Comparison of ENCODE assay signal across 20 cellular contexts in the genomic region with DNA sequence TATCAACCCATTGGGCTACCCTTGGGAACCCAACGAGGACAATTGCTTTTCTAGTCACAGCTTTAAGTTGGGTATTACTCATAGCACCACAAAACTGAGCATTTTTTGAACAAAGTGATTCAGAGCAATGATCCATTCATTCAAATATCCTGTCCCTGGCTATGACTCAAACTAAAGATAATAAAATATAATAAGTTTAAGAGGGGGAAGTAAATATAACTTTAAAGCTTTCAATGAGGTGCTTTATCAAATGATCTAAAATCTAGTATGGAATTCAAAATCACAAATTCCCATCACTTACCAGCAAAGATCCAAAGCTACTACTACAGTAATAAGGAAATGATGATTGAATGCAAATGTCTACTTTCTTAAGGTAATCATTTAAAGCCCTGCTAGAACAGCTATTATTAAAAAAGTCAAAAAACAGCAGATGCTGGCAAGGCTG. TPM values are rescaled to one million over a fixed set of nuclear protein-coding genes. Genes with fewer than 3 reads are reported as not detected.
A peak's percentile ranks its signal among the peaks of the same experiment; 100 is the strongest.
DNase-seq lines count a peak whose midpoint lies in the region; ATAC-seq and TF ChIP-seq lines count a peak whose summit lies in the region.
"Had no signal": no experiment of that assay in that cellular context is flagged by ENCODE, and none has a peak within 500 bp of the region (broad histone marks: within the 10 kb centered on the region; RNA-seq: fewer than 3 reads in every experiment).

No MANE protein-coding gene starts in this region.

- ATAC-seq in mucosa of descending colon = peak; percentile 25
- ATAC-seq in GM21381 (IDR thresholded peaks at IDR 0.05; ENCODE audit: unreplicated experiment) = no peak
- ATAC-seq in HG03280 (IDR thresholded peaks at IDR 0.05; ENCODE audit: unreplicated experiment) = no peak
- no peak for ATAC-seq in activated naive CD4-positive, alpha-beta T cell treated with anti-CD3 and anti-CD28 coated beads, Interleukin-2, amount 50 U/mL, for 72 hours
- ATAC-seq: activated T-cell treated with anti-CD3 and anti-CD28 coated beads, Interleukin-2, amount 50 U/mL, for 4 hours had no signal

- TF ChIP-seq CTCF in chondrocyte (IDR thresholded peaks at IDR 0.05) (no peak), mucosa of descending colon (IDR thresholded peaks at IDR 0.05) (no peak)

- H3K36me3 Mint-ChIP-seq in chondrocyte (ENCODE audit: low read depth) = peaks cover 16% of the 10 kb centered on the region
- H3K36me3 Mint-ChIP-seq in activated naive CD4-positive, alpha-beta T cell treated with anti-CD3 and anti-CD28 coated beads, Interleukin-2, amount 50 U/mL, for 72 hours = peaks cover 0 to 6% of the 10 kb centered on the region in 2 donors

- peak; percentile 20 for DNase-seq in COLO829 (ENCODE audit: low spot score)
- DNase-seq in M059J (ENCODE audit: low read depth) = peak; percentile 65
- no peak for DNase-seq in chondrocyte (ENCODE audit: low spot score)
- no peak for DNase-seq in mucosa of descending colon
- DNase-seq in nucleus accumbens (lab: John Stamatoyannopoulos, UW) = no peak
- no peak for DNase-seq in activated naive CD4-positive, alpha-beta T cell treated with anti-CD3 and anti-CD28 coated beads, Interleukin-2, amount 50 U/mL, for 72 hours (ENCODE audit: low spot score in 2 of 2)
- DNase-seq: activated T-cell treated with anti-CD3 and anti-CD28 coated beads, Interleukin-2, amount 50 U/mL, for 4 hours; CD4-positive, CD25-positive, alpha-beta regulatory T cell; cerebellar nuclear complex; head of caudate nucleus; kidney; midbrain; NCI-H1105 treated with DMSO at 0.1 percent for 48 hours; NCI-H226; NK-92 treated with Interleukin-12 subunit alpha and Interleukin-12 subunit beta, amount 100 ng/mL, for 24 hours; stimulated activated CD4-positive, alpha-beta T cell treated with anti-CD3 and anti-CD28 coated beads, Interleukin-1b, Interleukin-23, amount 100 ng/mL, for 48 hours had no signal

- no peaks in the 10 kb centered on the region for H3K9me3 ChIP-seq in mucosa of descending colon
- H3K9me3 ChIP-seq: right atrium auricular region had no signal

- no peaks in the 10 kb centered on the region for H3K4me1 ChIP-seq in mucosa of descending colon (ENCODE audit: low read depth)
- H3K4me1 ChIP-seq: right atrium auricular region had no signal

- H3K9me3 Mint-ChIP-seq in chondrocyte (ENCODE audit: low read depth) = peaks cover 3% of the 10 kb centered on the region
- H3K9me3 Mint-ChIP-seq in activated naive CD4-positive, alpha-beta T cell treated with anti-CD3 and anti-CD28 coated beads, Interleukin-2, amount 50 U/mL, for 72 hours = no peaks in the 10 kb centered on the region
- H3K9me3 Mint-ChIP-seq: activated T-cell treated with anti-CD3 and anti-CD28 coated beads, Interleukin-2, amount 50 U/mL, for 4 hours had no signal

- H3K4me3 Mint-ChIP-seq in chondrocyte (ENCODE audit: unreplicated experiment) = no peak overlapping the region
- H3K4me3 Mint-ChIP-seq: activated T-cell treated with anti-CD3 and anti-CD28 coated beads, Interleukin-2, amount 50 U/mL, for 4 hours; CD4-positive, CD25-positive, alpha-beta regulatory T cell had no signal

- peak overlapping the region; percentile 68 for H3K27ac Mint-ChIP-seq in chondrocyte (ENCODE audit: unreplicated experiment)
- H3K27ac Mint-ChIP-seq in activated naive CD4-positive, alpha-beta T cell treated with anti-CD3 and anti-CD28 coated beads, Interleukin-2, amount 50 U/mL, for 72 hours = no peak overlapping the region
- H3K27ac Mint-ChIP-seq: CD4-positive, CD25-positive, alpha-beta regulatory T cell; IgD-negative memory B cell had no signal

- intact Hi-C loops in mucosa of descending colon (cut with DNase I, micrococcal nuclease) = no loop called here

- no peak overlapping the region for H3K4me3 ChIP-seq in mucosa of descending colon
- H3K4me3 ChIP-seq: right atrium auricular region had no signal

- no peaks in the 10 kb centered on the region for H3K36me3 ChIP-seq in mucosa of descending colon (ENCODE audit: low read depth)
- H3K36me3 ChIP-seq: right atrium auricular region had no signal

- no peaks in the 10 kb centered on the region for H3K27me3 Mint-ChIP-seq in chondrocyte (ENCODE audit: low read depth)
- H3K27me3 Mint-ChIP-seq: CD4-positive, CD25-positive, alpha-beta regulatory T cell; IgD-negative memory B cell had no signal

- peaks cover 18% of the 10 kb centered on the region for H3K4me1 Mint-ChIP-seq in chondrocyte (ENCODE audit: low read depth)

RNA-seq across cellular contexts. Expression of a gene that starts 39.8 kb away (rescaled TPM):
- total RNA-seq in M059J (2014; rRNA removed; shearing (Covaris generic)) = not detected in 2 replicates
- total RNA-seq in chondrocyte (not detected in 3 replicates), mucosa of descending colon (not detected)
- not detected for total RNA-seq in activated naive CD4-positive, alpha-beta T cell treated with anti-CD3 and anti-CD28 coated beads, Interleukin-2, amount 50 U/mL, for 72 hours
- total RNA-seq: activated T-cell treated with anti-CD3 and anti-CD28 coated beads, Interleukin-2, amount 50 U/mL, for 4 hours; CD4-positive, CD25-positive, alpha-beta regulatory T cell; kidney; right atrium auricular region had no signal

Comparison
In these comparisons a context has a peak if more than half of its experiments do, and no peak if none do; other contexts are left out.
1. DNase-seq: peak in COLO829 (single experiment) and M059J (single experiment); none in chondrocyte (single experiment), mucosa of descending colon (0 of 3), nucleus accumbens (0 of 56) and activated naive CD4-positive, alpha-beta T cell treated with anti-CD3 and anti-CD28 coated beads, Interleukin-2, amount 50 U/mL, for 72 hours (0 of 2).